ENCODE assay signal across 16 cellular contexts in the genomic region with DNA sequence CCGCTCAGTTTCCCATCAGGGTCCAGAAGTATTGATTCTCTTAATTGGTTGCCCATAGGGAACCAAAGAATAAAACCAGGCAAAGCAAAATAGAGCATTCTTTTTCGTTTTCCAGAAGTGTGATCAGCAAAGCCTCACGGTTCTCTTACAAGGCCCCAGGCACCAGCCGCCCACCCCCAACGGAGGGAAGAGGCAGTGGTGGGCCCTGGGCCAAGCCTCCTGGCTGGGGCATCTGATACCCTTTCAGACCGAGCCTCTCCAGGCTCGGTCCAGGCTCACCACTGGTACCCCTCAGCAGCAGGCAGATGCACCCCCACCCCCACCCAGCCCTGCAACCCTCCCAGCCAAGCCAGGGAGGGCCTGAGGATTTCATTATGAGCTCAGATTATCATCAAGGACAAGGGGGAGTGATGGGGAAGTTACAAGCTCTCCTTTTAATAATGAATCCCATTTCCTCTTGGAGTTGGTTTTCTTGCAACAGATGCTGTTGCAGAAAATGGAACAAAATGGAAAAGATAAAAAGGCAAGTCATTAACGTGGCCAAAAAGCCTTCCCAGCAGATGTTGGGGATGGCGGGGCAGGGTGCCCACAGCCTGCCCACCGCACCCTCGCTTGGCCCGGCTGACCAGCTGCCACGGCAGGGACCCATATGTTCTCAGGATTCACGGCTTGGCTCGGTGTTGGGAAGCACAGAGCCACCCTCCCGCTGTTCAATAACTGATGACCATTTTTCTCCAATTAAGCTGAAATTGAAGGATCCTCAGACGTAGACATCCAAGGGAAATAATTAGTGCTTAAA. TPM values are rescaled to one million over a fixed set of nuclear protein-coding genes. Genes with fewer than 3 reads are reported as not detected.
DNase-seq lines count a peak whose midpoint lies in the region; ATAC-seq and TF ChIP-seq lines count a peak whose summit lies in the region.
"Had no signal": no experiment of that assay in that cellular context is flagged by ENCODE, and none has a peak within 500 bp of the region (broad histone marks: within the 10 kb centered on the region; RNA-seq: fewer than 3 reads in every experiment).

No MANE protein-coding gene starts in this region.

- no peak overlapping the region for H3K4me3 ChIP-seq in WERI-Rb-1 (ENCODE audit: low read depth, low read length)
- no peak overlapping the region for H3K4me3 ChIP-seq in osteoblast (ENCODE audit: insufficient read depth, low read length)
- H3K4me3 ChIP-seq: BLaER1 treated with 17β-estradiol and CSF1 and Interleukin-3, amounts not matched to agents 10 nM and 100 nM had no signal

- no peaks in the 10 kb centered on the region for H3K4me1 ChIP-seq in osteoblast (ENCODE audit: insufficient read depth, low read length)
- H3K4me1 ChIP-seq: BLaER1 treated with 17β-estradiol and CSF1 and Interleukin-3, amounts not matched to agents 10 nM and 100 nM had no signal

- no peak for TF ChIP-seq CTCF in WERI-Rb-1 (IDR thresholded peaks at IDR 0.05; ENCODE audit: low read depth, low read length)
- no peak for TF ChIP-seq CTCF in osteoblast (IDR thresholded peaks at IDR 0.05; ENCODE audit: extremely low read depth, low read depth, low read length)

- no peak overlapping the region for H3K4me2 ChIP-seq in osteoblast (ENCODE audit: insufficient read depth, low read length)
- H3K4me2 ChIP-seq: BLaER1 treated with 17β-estradiol and CSF1 and Interleukin-3, amounts not matched to agents 10 nM and 100 nM had no signal

- no peaks in the 10 kb centered on the region for H3K79me2 ChIP-seq in osteoblast (ENCODE audit: insufficient read depth, low read length)

- no peaks in the 10 kb centered on the region for H4K20me1 ChIP-seq in osteoblast (ENCODE audit: insufficient read depth, low read length)

- H3K27me3 ChIP-seq in WERI-Rb-1 (ENCODE audit: insufficient read depth, low read depth, severe bottlenecking) (no peaks in the 10 kb centered on the region), osteoblast (ENCODE audit: insufficient read depth, low read length) (peaks cover 4% of the 10 kb centered on the region)
- H3K27me3 ChIP-seq: BLaER1 treated with 17β-estradiol and CSF1 and Interleukin-3, amounts not matched to agents 10 nM and 100 nM had no signal

- H3K27ac ChIP-seq in WERI-Rb-1 (peak overlapping the region; percentile 52), osteoblast (ENCODE audit: low read depth, low read length) (no peak overlapping the region)
- H3K27ac ChIP-seq: BLaER1 treated with 17β-estradiol and CSF1 and Interleukin-3, amounts not matched to agents 10 nM and 100 nM had no signal

- in situ Hi-C loops in G401 (cut with HindIII; ENCODE audit: low sequenced_read_pairs): no loop called here

- H3K36me3 ChIP-seq in WERI-Rb-1 (no peaks in the 10 kb centered on the region), osteoblast (ENCODE audit: insufficient read depth, low read length) (no peaks in the 10 kb centered on the region)
- H3K36me3 ChIP-seq: BLaER1 treated with 17β-estradiol and CSF1 and Interleukin-3, amounts not matched to agents 10 nM and 100 nM had no signal

- H3K9me3 ChIP-seq in WERI-Rb-1 (ENCODE audit: severe bottlenecking): no peaks in the 10 kb centered on the region
- no peaks in the 10 kb centered on the region for H3K9me3 ChIP-seq in osteoblast (ENCODE audit: low read depth, low read length)
- H3K9me3 ChIP-seq: BLaER1 treated with 17β-estradiol and CSF1 and Interleukin-3, amounts not matched to agents 10 nM and 100 nM had no signal

- no peak overlapping the region for H2AFZ ChIP-seq in osteoblast (ENCODE audit: low read length)

- DNase-seq in NCI-H82 (lab: John Stamatoyannopoulos, UW) (peak; percentile 44), NCI-H82 treated with DMSO at 0.1 percent for 48 hours (lab: John Stamatoyannopoulos, UW; ENCODE audit: unreplicated experiment) (no peak), NCI-H446 treated with DMSO at 0.1 percent for 48 hours (lab: John Stamatoyannopoulos, UW) (peak; percentile 49), WERI-Rb-1 (peak; percentile 31), osteoblast (ENCODE audit: insufficient read length, low spot score, missing footprints) (peak; percentile 67), G401 (ENCODE audit: low spot score) (no peak)
- no peak for DNase-seq in stimulated activated naive CD8-positive, alpha-beta T cell treated with anti-CD3 and anti-CD28 coated beads, Interleukin-15, Interleukin-2, amounts not matched to agents 100 U/mL and 50 U/mL, for 24 hours
- DNase-seq: 8988T; AML-193; CD4-positive, CD25-positive, alpha-beta regulatory T cell; DND-41; GF-D8; HCEC 1CT; HFFc6 had no signal

- no peak for ATAC-seq in stimulated activated naive CD8-positive, alpha-beta T cell treated with anti-CD3 and anti-CD28 coated beads, Interleukin-15, Interleukin-2, amounts not matched to agents 100 U/mL and 50 U/mL, for 24 hours
- ATAC-seq in HG02870 (IDR thresholded peaks at IDR 0.05; ENCODE audit: unreplicated experiment): no peak

RNA-seq across cellular contexts. Expression of gene KCTD15, which starts 45.9 kb away (rescaled TPM):
- 39.5 and 55.7 TPM in 2 replicates for total RNA-seq in osteoblast
- total RNA-seq in G401 (2014; rRNA removed; shearing (Covaris generic)): 61.4 and 98.4 TPM in 2 replicates

Comparison
In these comparisons a context has a peak if more than half of its experiments do, and no peak if none do; other contexts are left out.
1. DNase-seq: peak in NCI-H82 (single experiment), NCI-H446 treated with DMSO at 0.1 percent for 48 hours (single experiment), WERI-Rb-1 (single experiment) and osteoblast (single experiment); none in NCI-H82 treated with DMSO at 0.1 percent for 48 hours (single experiment), stimulated activated naive CD8-positive, alpha-beta T cell treated with anti-CD3 and anti-CD28 coated beads, Interleukin-15, Interleukin-2, amounts not matched to agents 100 U/mL and 50 U/mL, for 24 hours (single experiment) and G401 (single experiment).